21 cellular contexts compared by ENCODE assay signal in the genomic region with DNA sequence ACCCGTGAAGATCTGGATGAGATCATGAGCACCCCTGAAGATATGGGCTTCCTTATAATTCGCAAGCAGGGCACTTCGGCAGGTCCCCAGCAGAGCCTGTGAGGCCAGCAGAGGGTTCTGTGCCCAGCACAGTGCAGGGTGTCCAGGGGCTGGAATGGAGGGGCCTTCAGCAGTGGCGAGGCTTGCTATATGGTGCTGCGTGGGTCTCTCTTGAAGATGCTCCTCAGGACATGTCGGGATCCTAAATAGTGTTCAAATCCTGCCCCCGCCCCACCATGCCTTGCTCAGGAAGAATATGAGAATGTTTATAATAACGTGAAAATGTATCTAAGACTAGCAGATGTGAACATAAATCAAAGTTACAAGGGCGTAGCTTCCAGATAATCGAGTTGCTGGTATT.
DNase-seq lines count a peak whose midpoint lies in the region; ATAC-seq and TF ChIP-seq lines count a peak whose summit lies in the region.
"Had no signal": no experiment of that assay in that cellular context is flagged by ENCODE, and none has a peak within 500 bp of the region (broad histone marks: within the 10 kb centered on the region; RNA-seq: fewer than 3 reads in every experiment).

No MANE protein-coding gene starts in this region.

- CTCF ChIA-PET in activated CD8-positive, alpha-beta T cell treated with anti-CD3 and anti-CD28 coated beads, Interleukin-2, amount 10 ng/mL, durations not matched to agents 7 days and 5 days (lab: Charles Lee): no interaction called here
- CTCF ChIA-PET in activated CD8-positive, alpha-beta T cell treated with anti-CD3 and anti-CD28 coated beads for 36 hours (lab: Charles Lee): interaction anchor here (0.6 to 0.8 kb wide), 2 partner anchors 65 to 157 kb away, joined by 3 read pairs; no protein-coding TSS in a partner anchor

- no peaks in the 10 kb centered on the region for H3K9me3 ChIP-seq in T-helper 17 cell (ENCODE audit: control insufficient read depth, low read length, poor library complexity, severe bottlenecking)
- H3K9me3 ChIP-seq: BLaER1, tibial nerve had no signal

- no peaks in the 10 kb centered on the region for H3K27me3 Mint-ChIP-seq in activated CD8-positive, alpha-beta T cell treated with anti-CD3 and anti-CD28 coated beads, Interleukin-2, amount 10 ng/mL, durations not matched to agents 7 days and 5 days (ENCODE audit: low read depth)
- H3K27me3 Mint-ChIP-seq in activated CD8-positive, alpha-beta T cell treated with anti-CD3 and anti-CD28 coated beads for 36 hours: no peaks in the 10 kb centered on the region
- no peaks in the 10 kb centered on the region for H3K27me3 Mint-ChIP-seq in T-helper 17 cell
- no peaks in the 10 kb centered on the region for H3K27me3 Mint-ChIP-seq in stimulated activated naive B cell treated with anti-CD40 and anti-IgM and Interleukin-4, amounts not matched to agents 10 μg/mL and 1 μg/mL and 100 μg/mL, for 72 hours

- H3K9me3 Mint-ChIP-seq in activated CD8-positive, alpha-beta T cell treated with anti-CD3 and anti-CD28 coated beads, Interleukin-2, amount 10 ng/mL, durations not matched to agents 7 days and 5 days (ENCODE audit: insufficient read depth): no peaks in the 10 kb centered on the region
- H3K9me3 Mint-ChIP-seq in activated CD8-positive, alpha-beta T cell treated with anti-CD3 and anti-CD28 coated beads for 36 hours: no peaks in the 10 kb centered on the region
- no peaks in the 10 kb centered on the region for H3K9me3 Mint-ChIP-seq in stimulated activated naive B cell treated with anti-CD40 and anti-IgM and Interleukin-4, amounts not matched to agents 10 μg/mL and 1 μg/mL and 100 μg/mL, for 72 hours
- H3K9me3 Mint-ChIP-seq: activated naive CD4-positive, alpha-beta T cell treated with anti-CD3 and anti-CD28 coated beads for 36 hours; T-helper 2 cell treated with Interferon-gamma antibody and Interleukin-4, amounts not matched to agents 5 μg/mL and 100 μg/mL, for 36 hours had no signal

- peak overlapping the region; percentile 10 for H3K27ac Mint-ChIP-seq in activated CD8-positive, alpha-beta T cell treated with anti-CD3 and anti-CD28 coated beads, Interleukin-2, amount 10 ng/mL, durations not matched to agents 7 days and 5 days
- no peak overlapping the region for H3K27ac Mint-ChIP-seq in activated CD8-positive, alpha-beta T cell treated with anti-CD3 and anti-CD28 coated beads for 36 hours
- peak overlapping the region; percentile 94 for H3K27ac Mint-ChIP-seq in T-helper 17 cell
- H3K27ac Mint-ChIP-seq in stimulated activated naive B cell treated with anti-CD40 and anti-IgM and Interleukin-4, amounts not matched to agents 10 μg/mL and 1 μg/mL and 100 μg/mL, for 72 hours: peak overlapping the region; percentile 59

- H3K4me1 Mint-ChIP-seq in activated CD8-positive, alpha-beta T cell treated with anti-CD3 and anti-CD28 coated beads, Interleukin-2, amount 10 ng/mL, durations not matched to agents 7 days and 5 days (ENCODE audit: low read depth): peaks cover 18% of the 10 kb centered on the region
- H3K4me1 Mint-ChIP-seq in activated CD8-positive, alpha-beta T cell treated with anti-CD3 and anti-CD28 coated beads for 36 hours (ENCODE audit: low read depth): peaks cover 44% of the 10 kb centered on the region
- H3K4me1 Mint-ChIP-seq in T-helper 17 cell: peaks cover 45% of the 10 kb centered on the region
- H3K4me1 Mint-ChIP-seq in stimulated activated naive B cell treated with anti-CD40 and anti-IgM and Interleukin-4, amounts not matched to agents 10 μg/mL and 1 μg/mL and 100 μg/mL, for 72 hours: peaks cover 34 to 70% of the 10 kb centered on the region in 2 donors

- TF ChIP-seq CTCF in activated CD8-positive, alpha-beta T cell treated with anti-CD3 and anti-CD28 coated beads for 36 hours (IDR thresholded peaks at IDR 0.05): no peak

- POLR2A ChIA-PET in activated CD8-positive, alpha-beta T cell treated with anti-CD3 and anti-CD28 coated beads, Interleukin-2, amount 10 ng/mL, durations not matched to agents 7 days and 5 days (lab: Charles Lee): no interaction called here
- POLR2A ChIA-PET in activated CD8-positive, alpha-beta T cell treated with anti-CD3 and anti-CD28 coated beads for 36 hours (lab: Charles Lee): no interaction called here

- intact Hi-C loops in activated CD8-positive, alpha-beta T cell treated with anti-CD3 and anti-CD28 coated beads for 36 hours (cut with micrococcal nuclease): no loop called here

- DNase-seq in activated CD8-positive, alpha-beta T cell treated with anti-CD3 and anti-CD28 coated beads, Interleukin-2, amount 10 ng/mL, durations not matched to agents 7 days and 5 days: no peak
- no peak for DNase-seq in activated CD8-positive, alpha-beta T cell treated with anti-CD3 and anti-CD28 coated beads for 36 hours
- DNase-seq in T-helper 17 cell (no peak), islet precursor cell (peak; percentile 24), cerebellar cortex (ENCODE audit: low spot score) (no peak), retina (no peak), NCI-H510A (lab: John Stamatoyannopoulos, UW) (no peak)
- no peak for DNase-seq in stimulated activated naive B cell treated with anti-CD40 and anti-IgM and Interleukin-4, amounts not matched to agents 10 μg/mL and 1 μg/mL and 100 μg/mL, for 72 hours
- DNase-seq: activated CD4-positive, CD25-positive, alpha-beta regulatory T cell treated with anti-CD3 and anti-CD28 coated beads, Interleukin-2, amount 50 U/mL, for 72 hours; activated CD8-positive, alpha-beta memory T cell treated with anti-CD3 and anti-CD28 coated beads, Interleukin-2, amount 50 U/mL, for 4 hours; activated naive CD4-positive, alpha-beta T cell treated with anti-CD3 and anti-CD28 coated beads for 36 hours; DMS79 treated with DMSO at 0.1 percent for 48 hours; KBM-7; kidney; NCI-H2107; NCI-H526; SHP77 treated with DMSO at 0.1 percent for 48 hours; stimulated activated CD4-positive, alpha-beta T cell treated with anti-CD3 and anti-CD28 coated beads, Interleukin-4, amount 100 ng/mL, for 1 hour had no signal

- ATAC-seq in activated CD8-positive, alpha-beta T cell treated with anti-CD3 and anti-CD28 coated beads, Interleukin-2, amount 10 ng/mL, durations not matched to agents 7 days and 5 days: no peak
- no peak for ATAC-seq in activated CD8-positive, alpha-beta T cell treated with anti-CD3 and anti-CD28 coated beads for 36 hours
- ATAC-seq in T-helper 17 cell: no peak
- no peak for ATAC-seq in stimulated activated naive B cell treated with anti-CD40 and anti-IgM and Interleukin-4, amounts not matched to agents 10 μg/mL and 1 μg/mL and 100 μg/mL, for 72 hours (replicated peaks)

- no peak overlapping the region for H3K4me3 Mint-ChIP-seq in activated CD8-positive, alpha-beta T cell treated with anti-CD3 and anti-CD28 coated beads, Interleukin-2, amount 10 ng/mL, durations not matched to agents 7 days and 5 days
- H3K4me3 Mint-ChIP-seq in activated CD8-positive, alpha-beta T cell treated with anti-CD3 and anti-CD28 coated beads for 36 hours: no peak overlapping the region
- H3K4me3 Mint-ChIP-seq in T-helper 17 cell: peak overlapping the region; percentile 67
- no peak overlapping the region for H3K4me3 Mint-ChIP-seq in stimulated activated naive B cell treated with anti-CD40 and anti-IgM and Interleukin-4, amounts not matched to agents 10 μg/mL and 1 μg/mL and 100 μg/mL, for 72 hours
- H3K4me3 Mint-ChIP-seq: activated naive CD4-positive, alpha-beta T cell treated with anti-CD3 and anti-CD28 coated beads for 36 hours; T-helper 2 cell treated with Interferon-gamma antibody and Interleukin-4, amounts not matched to agents 5 μg/mL and 100 μg/mL, for 36 hours had no signal

- H3K36me3 Mint-ChIP-seq in activated CD8-positive, alpha-beta T cell treated with anti-CD3 and anti-CD28 coated beads, Interleukin-2, amount 10 ng/mL, durations not matched to agents 7 days and 5 days (ENCODE audit: low read depth): peaks cover 47% of the 10 kb centered on the region
- H3K36me3 Mint-ChIP-seq in activated CD8-positive, alpha-beta T cell treated with anti-CD3 and anti-CD28 coated beads for 36 hours (ENCODE audit: low read depth): peaks cover 31% of the 10 kb centered on the region
- H3K36me3 Mint-ChIP-seq in T-helper 17 cell (ENCODE audit: low read depth): peaks cover 2% of the 10 kb centered on the region
- peaks cover 34 to 56% of the 10 kb centered on the region in 2 donors for H3K36me3 Mint-ChIP-seq in stimulated activated naive B cell treated with anti-CD40 and anti-IgM and Interleukin-4, amounts not matched to agents 10 μg/mL and 1 μg/mL and 100 μg/mL, for 72 hours
